Comparison of ENCODE assay signal across 1 cellular context in genomic region chr2:50674876-50675275, GRCh38.
TF ChIP-seq lines count a peak whose summit lies in the region.

No MANE protein-coding gene starts in this region.

TF ChIP-seq in HCT116, 20 proteins besides CTCF, POLR2A, EP300 and RAD21 (continued from another document):
- TF ChIP-seq REST (IDR thresholded peaks at IDR 0.05; ENCODE audit: low read depth) (no peak), ELF1 (IDR thresholded peaks at IDR 0.05; ENCODE audit: borderline replicate concordance, low read depth) (no peak), SP1 (IDR thresholded peaks at IDR 0.05; ENCODE audit: low read depth) (no peak), JUND (IDR thresholded peaks at IDR 0.05) (no peak), SIN3A (IDR thresholded peaks at IDR 0.05; ENCODE audit: low read depth) (no peak)
TF ChIP-seq in HCT116: peak in this region for 0.
